In genomic region chr2:233912799-233913423, GRCh38 we compare ENCODE assay signal across 9 cellular contexts. TPM values are rescaled to one million over a fixed set of nuclear protein-coding genes. Genes with fewer than 3 reads are reported as not detected.
A peak's percentile ranks its signal among the peaks of the same experiment; 100 is the strongest.
DNase-seq lines count a peak whose midpoint lies in the region; ATAC-seq and TF ChIP-seq lines count a peak whose summit lies in the region.
"Had no signal": no experiment of that assay in that cellular context is flagged by ENCODE, and none has a peak within 500 bp of the region (broad histone marks: within the 10 kb centered on the region; RNA-seq: fewer than 3 reads in every experiment).

No MANE protein-coding gene starts in this region.

- H3K79me2 ChIP-seq in mammary epithelial cell (ENCODE audit: insufficient read depth, low read length) = no peaks in the 10 kb centered on the region

- H3K36me3 ChIP-seq in mammary epithelial cell (ENCODE audit: insufficient read depth, low read length) = no peaks in the 10 kb centered on the region

- H3K4me1 ChIP-seq in mammary epithelial cell (ENCODE audit: insufficient read depth, low read length) = no peaks in the 10 kb centered on the region

- no peak overlapping the region for H3K4me3 ChIP-seq in NB4 (ENCODE audit: low read depth, low read length)
- H3K4me3 ChIP-seq in mammary epithelial cell (replicated peaks in 1 of 3; ENCODE audit: insufficient read depth in 1 of 3, low read depth in 2 of 3, low read length in 3 of 3) = no peak overlapping the region
- H3K4me3 ChIP-seq: SK-N-MC had no signal

- DNase-seq in GM19240 (ENCODE audit: insufficient read length, low spot score) (peak; percentile 8), NB4 (ENCODE audit: low read depth) (peak; percentile 49), mammary epithelial cell (peak; percentile 38), myocyte (ENCODE audit: low read depth) (peak; percentile 66), DMS114 treated with DMSO at 0.1 percent for 48 hours (lab: John Stamatoyannopoulos, UW; ENCODE audit: unreplicated experiment) (no peak), NCI-H748 treated with DMSO at 0.1 percent for 48 hours (lab: John Stamatoyannopoulos, UW) (no peak), DMS79 (lab: John Stamatoyannopoulos, UW) (no peak)

- CTCF ChIA-PET in mammary epithelial cell (lab: Charles Lee; ENCODE audit: low non-redundant PET) = no interaction called here

- in situ Hi-C loops in mammary epithelial cell (cut with MboI; ENCODE audit: low sequenced_read_pairs in 2 of 2) = no loop called here

- H3K9me3 ChIP-seq in mammary epithelial cell (replicated peaks; ENCODE audit: insufficient read depth, low read length) = no peaks in the 10 kb centered on the region

- no peak overlapping the region for H3K9ac ChIP-seq in mammary epithelial cell (ENCODE audit: insufficient read depth, low read length)

- no peaks in the 10 kb centered on the region for H4K20me1 ChIP-seq in mammary epithelial cell (ENCODE audit: insufficient read depth, low read length)

- no TSS peak for BruUV-seq in mammary epithelial cell (replicated peaks; lab: Mats Ljungman, UMichigan)

- H3K4me2 ChIP-seq in mammary epithelial cell (ENCODE audit: insufficient read depth, low read depth, low read length) = no peak overlapping the region

- TF ChIP-seq CTCF in NB4 (IDR thresholded peaks at IDR 0.05; ENCODE audit: low read depth, low read length) (no peak), mammary epithelial cell (conservative IDR thresholded peaks at IDR 0.05 in 1 of 2, IDR thresholded peaks at IDR 0.05 in 1 of 2; ENCODE audit: extremely low read depth in 1 of 2, insufficient read depth in 1 of 2, low read depth in 1 of 2, low read length in 2 of 2) (no peak)

- intact Hi-C loops in mammary epithelial cell (cut with micrococcal nuclease) = no loop called here

- H3K27me3 ChIP-seq in mammary epithelial cell (ENCODE audit: insufficient read depth, low read length) = no peaks in the 10 kb centered on the region

- dilution Hi-C loops in mammary epithelial cell (cut with HindIII; ENCODE audit: low sequenced_read_pairs) = no loop called here

- 1% methylated on average over 8 of the region's 8 CpGs for WGBS in mammary epithelial cell (ENCODE audit: low coverage, missing lambda C conversion rate)

- H2AFZ ChIP-seq in mammary epithelial cell (ENCODE audit: low read depth, low read length) = no peak overlapping the region

- no peak for ATAC-seq in HG03039 (IDR thresholded peaks at IDR 0.05; ENCODE audit: unreplicated experiment)

- H3K27ac ChIP-seq in mammary epithelial cell (ENCODE audit: insufficient read depth, low read depth, low read length) = no peak overlapping the region
- H3K27ac ChIP-seq: SK-N-MC had no signal

- TF ChIP-seq POLR2A in NB4 (IDR thresholded peaks at IDR 0.05; ENCODE audit: extremely low read depth, insufficient read length) = no peak

RNA-seq across cellular contexts. Expression of gene TRPM8, which starts 4.3 kb away (rescaled TPM):
- total RNA-seq in mammary epithelial cell = under 1 TPM; under 0.01 to 0.19 TPM
- polyA plus RNA-seq in mammary epithelial cell = 0.76 TPM
- polyA minus RNA-seq in mammary epithelial cell = not detected
- total RNA-seq in myocyte = 1.4 and 3.5 TPM in 2 replicates
- 0.48 TPM for polyA plus RNA-seq in myocyte (2012)

RNA-seq across cellular contexts. Expression of gene HJURP, which starts 58.6 kb away (rescaled TPM):
- total RNA-seq in mammary epithelial cell (10 to 100 TPM in 1 of 2 donors, under 1 TPM in 1; 0.67 to 43.5 TPM), myocyte (0.62 and 1.4 TPM in 2 replicates)
- 38.6 TPM for polyA plus RNA-seq in mammary epithelial cell
- polyA minus RNA-seq in mammary epithelial cell = 67.1 TPM
- 0.29 TPM for polyA plus RNA-seq in myocyte (2012)

Comparison
In these comparisons a context has a peak if more than half of its experiments do, and no peak if none do; other contexts are left out.
1. DNase-seq: peak in GM19240 (single experiment), NB4 (single experiment), mammary epithelial cell (single experiment) and myocyte (single experiment); none in DMS114 treated with DMSO at 0.1 percent for 48 hours (single experiment), NCI-H748 treated with DMSO at 0.1 percent for 48 hours (single experiment) and DMS79 (single experiment).